1 cellular context compared by ENCODE assay signal in the genomic region with DNA sequence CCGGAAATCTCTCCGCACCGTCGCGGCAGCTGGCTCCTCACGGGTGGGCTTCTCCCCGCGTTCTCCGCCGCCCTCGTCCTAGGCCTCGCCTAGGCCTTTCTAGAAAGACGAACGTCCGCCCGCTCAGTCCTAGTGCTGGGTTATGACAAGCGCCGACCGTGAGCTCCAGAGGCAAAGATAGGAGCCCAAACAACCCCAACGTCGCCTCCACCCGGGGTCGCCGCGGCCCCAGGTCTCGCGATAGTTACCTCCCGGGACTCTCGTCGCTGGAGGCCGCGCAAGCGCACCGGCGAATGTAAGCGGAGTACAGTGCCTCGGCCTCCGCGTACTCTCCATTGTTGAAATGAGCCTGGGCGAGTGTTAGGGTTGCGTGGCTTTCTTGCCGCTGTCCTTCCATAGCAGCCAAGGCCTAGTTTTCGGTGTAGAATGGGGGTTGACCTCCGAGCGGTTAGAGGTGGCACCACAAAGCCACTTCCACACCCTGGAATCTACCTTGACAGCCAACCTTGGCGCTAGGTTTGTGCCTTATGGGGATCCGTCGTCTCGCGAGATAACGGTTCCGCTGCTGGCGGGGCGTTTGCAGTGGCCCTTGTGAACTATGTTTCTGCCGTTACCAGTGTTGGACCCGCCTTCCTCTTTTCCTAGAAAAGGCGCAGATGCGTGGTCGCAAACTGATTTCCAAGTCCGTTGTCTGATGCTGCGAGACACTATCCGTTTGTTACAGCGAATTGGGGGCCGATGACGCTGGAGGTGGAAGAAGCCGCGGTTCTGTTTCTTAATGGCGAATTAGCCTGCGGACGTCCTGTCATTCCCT.
TF ChIP-seq lines count a peak whose summit lies in the region.

A gene (minus strand): TSS at position 526 of the 814 bp plus-strand sequence. CDS start 129 bp downstream, at position 397.

TF ChIP-seq in HepG2, 621 proteins besides CTCF, POLR2A, EP300 and RAD21 (continued from another document and continues in another):
- TF ChIP-seq, protein P1, sequence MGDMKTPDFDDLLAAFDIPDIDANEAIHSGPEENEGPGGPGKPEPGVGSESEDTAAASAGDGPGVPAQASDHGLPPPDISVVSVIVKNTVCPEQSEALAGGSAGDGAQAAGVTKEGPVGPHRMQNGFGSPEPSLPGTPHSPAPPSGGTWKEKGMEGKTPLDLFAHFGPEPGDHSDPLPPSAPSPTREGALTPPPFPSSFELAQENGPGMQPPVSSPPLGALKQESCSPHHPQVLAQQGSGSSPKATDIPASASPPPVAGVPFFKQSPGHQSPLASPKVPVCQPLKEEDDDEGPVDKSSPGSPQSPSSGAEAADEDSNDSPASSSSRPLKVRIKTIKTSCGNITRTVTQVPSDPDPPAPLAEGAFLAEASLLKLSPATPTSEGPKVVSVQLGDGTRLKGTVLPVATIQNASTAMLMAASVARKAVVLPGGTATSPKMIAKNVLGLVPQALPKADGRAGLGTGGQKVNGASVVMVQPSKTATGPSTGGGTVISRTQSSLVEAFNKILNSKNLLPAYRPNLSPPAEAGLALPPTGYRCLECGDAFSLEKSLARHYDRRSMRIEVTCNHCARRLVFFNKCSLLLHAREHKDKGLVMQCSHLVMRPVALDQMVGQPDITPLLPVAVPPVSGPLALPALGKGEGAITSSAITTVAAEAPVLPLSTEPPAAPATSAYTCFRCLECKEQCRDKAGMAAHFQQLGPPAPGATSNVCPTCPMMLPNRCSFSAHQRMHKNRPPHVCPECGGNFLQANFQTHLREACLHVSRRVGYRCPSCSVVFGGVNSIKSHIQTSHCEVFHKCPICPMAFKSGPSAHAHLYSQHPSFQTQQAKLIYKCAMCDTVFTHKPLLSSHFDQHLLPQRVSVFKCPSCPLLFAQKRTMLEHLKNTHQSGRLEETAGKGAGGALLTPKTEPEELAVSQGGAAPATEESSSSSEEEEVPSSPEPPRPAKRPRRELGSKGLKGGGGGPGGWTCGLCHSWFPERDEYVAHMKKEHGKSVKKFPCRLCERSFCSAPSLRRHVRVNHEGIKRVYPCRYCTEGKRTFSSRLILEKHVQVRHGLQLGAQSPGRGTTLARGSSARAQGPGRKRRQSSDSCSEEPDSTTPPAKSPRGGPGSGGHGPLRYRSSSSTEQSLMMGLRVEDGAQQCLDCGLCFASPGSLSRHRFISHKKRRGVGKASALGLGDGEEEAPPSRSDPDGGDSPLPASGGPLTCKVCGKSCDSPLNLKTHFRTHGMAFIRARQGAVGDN (CRISPR knock-in tag; IDR thresholded peaks at IDR 0.05): peak; percentile 96
- TF ChIP-seq SOX6 (IDR thresholded peaks at IDR 0.05) (no peak), SOX6 (CRISPR knock-in tag; IDR thresholded peaks at IDR 0.05) (peak; percentile 78), HNRNPL (IDR thresholded peaks at IDR 0.05; ENCODE audit: low read depth, low read length) (no peak), GFI1 (CRISPR knock-in tag; IDR thresholded peaks at IDR 0.05; ENCODE audit: borderline replicate concordance) (peak; percentile 86), HDAC6 (IDR thresholded peaks at IDR 0.05; ENCODE audit: low read depth, low read length) (no peak), ZNF20 (CRISPR knock-in tag; IDR thresholded peaks at IDR 0.05) (0 out of 2 replicates have a peak, but pooled peaks have one; percentile 53), ZNF224 (CRISPR knock-in tag; IDR thresholded peaks at IDR 0.05) (peak; percentile 72; the same call in 1 of the 2 replicates), ZNF446 (CRISPR knock-in tag; IDR thresholded peaks at IDR 0.05) (peak; percentile 82), EEA1 (CRISPR knock-in tag; IDR thresholded peaks at IDR 0.05; ENCODE audit: borderline replicate concordance) (0 out of 2 replicates have a peak, but pooled peaks have one; percentile 51), TEAD3 (CRISPR knock-in tag; optimal IDR thresholded peaks at IDR 0.05; ENCODE audit: borderline replicate concordance) (peak; percentile 95), TRIM24 (CRISPR knock-in tag; IDR thresholded peaks at IDR 0.05) (no peak), ZSCAN25 (CRISPR knock-in tag; IDR thresholded peaks at IDR 0.05) (peak; percentile 92), CCAR2 (optimal IDR thresholded peaks at IDR 0.05; ENCODE audit: low read depth, low read length) (no peak), ZBTB42 (CRISPR knock-in tag; IDR thresholded peaks at IDR 0.05) (0 out of 2 replicates have a peak, but pooled peaks have one; percentile 23), KLF12 (CRISPR knock-in tag; IDR thresholded peaks at IDR 0.05; ENCODE audit: borderline replicate concordance) (peak; percentile 50; the same call in 1 of the 2 replicates), RXRA (CRISPR knock-in tag; IDR thresholded peaks at IDR 0.05) (peak; percentile 81; the same call in 1 of the 2 replicates), SSRP1 (CRISPR knock-in tag; IDR thresholded peaks at IDR 0.05) (peak; percentile 85), ZNF253 (CRISPR knock-in tag; IDR thresholded peaks at IDR 0.05; ENCODE audit: borderline replicate concordance) (peak; percentile 51; the same call in 1 of the 2 replicates), HMGA1 (CRISPR knock-in tag; conservative IDR thresholded peaks at IDR 0.05) (no peak), NFKB2 (CRISPR knock-in tag; IDR thresholded peaks at IDR 0.05; ENCODE audit: borderline replicate concordance) (peak; percentile 86), AGO1 (IDR thresholded peaks at IDR 0.05; ENCODE audit: low read depth, low read length, poor library complexity, severe bottlenecking) (peak; percentile 78)
- TF ChIP-seq, protein P2, sequence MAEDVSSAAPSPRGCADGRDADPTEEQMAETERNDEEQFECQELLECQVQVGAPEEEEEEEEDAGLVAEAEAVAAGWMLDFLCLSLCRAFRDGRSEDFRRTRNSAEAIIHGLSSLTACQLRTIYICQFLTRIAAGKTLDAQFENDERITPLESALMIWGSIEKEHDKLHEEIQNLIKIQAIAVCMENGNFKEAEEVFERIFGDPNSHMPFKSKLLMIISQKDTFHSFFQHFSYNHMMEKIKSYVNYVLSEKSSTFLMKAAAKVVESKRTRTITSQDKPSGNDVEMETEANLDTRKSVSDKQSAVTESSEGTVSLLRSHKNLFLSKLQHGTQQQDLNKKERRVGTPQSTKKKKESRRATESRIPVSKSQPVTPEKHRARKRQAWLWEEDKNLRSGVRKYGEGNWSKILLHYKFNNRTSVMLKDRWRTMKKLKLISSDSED (CRISPR knock-in tag; IDR thresholded peaks at IDR 0.05): no peak
- TF ChIP-seq, protein P3, sequence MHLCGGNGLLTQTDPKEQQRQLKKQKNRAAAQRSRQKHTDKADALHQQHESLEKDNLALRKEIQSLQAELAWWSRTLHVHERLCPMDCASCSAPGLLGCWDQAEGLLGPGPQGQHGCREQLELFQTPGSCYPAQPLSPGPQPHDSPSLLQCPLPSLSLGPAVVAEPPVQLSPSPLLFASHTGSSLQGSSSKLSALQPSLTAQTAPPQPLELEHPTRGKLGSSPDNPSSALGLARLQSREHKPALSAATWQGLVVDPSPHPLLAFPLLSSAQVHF (CRISPR knock-in tag; IDR thresholded peaks at IDR 0.05): no peak
- TF ChIP-seq, protein P4, sequence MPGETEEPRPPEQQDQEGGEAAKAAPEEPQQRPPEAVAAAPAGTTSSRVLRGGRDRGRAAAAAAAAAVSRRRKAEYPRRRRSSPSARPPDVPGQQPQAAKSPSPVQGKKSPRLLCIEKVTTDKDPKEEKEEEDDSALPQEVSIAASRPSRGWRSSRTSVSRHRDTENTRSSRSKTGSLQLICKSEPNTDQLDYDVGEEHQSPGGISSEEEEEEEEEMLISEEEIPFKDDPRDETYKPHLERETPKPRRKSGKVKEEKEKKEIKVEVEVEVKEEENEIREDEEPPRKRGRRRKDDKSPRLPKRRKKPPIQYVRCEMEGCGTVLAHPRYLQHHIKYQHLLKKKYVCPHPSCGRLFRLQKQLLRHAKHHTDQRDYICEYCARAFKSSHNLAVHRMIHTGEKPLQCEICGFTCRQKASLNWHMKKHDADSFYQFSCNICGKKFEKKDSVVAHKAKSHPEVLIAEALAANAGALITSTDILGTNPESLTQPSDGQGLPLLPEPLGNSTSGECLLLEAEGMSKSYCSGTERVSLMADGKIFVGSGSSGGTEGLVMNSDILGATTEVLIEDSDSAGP (CRISPR knock-in tag; IDR thresholded peaks at IDR 0.05; ENCODE audit: borderline replicate concordance): peak; percentile 97
- TF ChIP-seq, protein P5, sequence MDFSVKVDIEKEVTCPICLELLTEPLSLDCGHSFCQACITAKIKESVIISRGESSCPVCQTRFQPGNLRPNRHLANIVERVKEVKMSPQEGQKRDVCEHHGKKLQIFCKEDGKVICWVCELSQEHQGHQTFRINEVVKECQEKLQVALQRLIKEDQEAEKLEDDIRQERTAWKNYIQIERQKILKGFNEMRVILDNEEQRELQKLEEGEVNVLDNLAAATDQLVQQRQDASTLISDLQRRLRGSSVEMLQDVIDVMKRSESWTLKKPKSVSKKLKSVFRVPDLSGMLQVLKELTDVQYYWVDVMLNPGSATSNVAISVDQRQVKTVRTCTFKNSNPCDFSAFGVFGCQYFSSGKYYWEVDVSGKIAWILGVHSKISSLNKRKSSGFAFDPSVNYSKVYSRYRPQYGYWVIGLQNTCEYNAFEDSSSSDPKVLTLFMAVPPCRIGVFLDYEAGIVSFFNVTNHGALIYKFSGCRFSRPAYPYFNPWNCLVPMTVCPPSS (IDR thresholded peaks at IDR 0.05): no peak
- TF ChIP-seq, protein P6, sequence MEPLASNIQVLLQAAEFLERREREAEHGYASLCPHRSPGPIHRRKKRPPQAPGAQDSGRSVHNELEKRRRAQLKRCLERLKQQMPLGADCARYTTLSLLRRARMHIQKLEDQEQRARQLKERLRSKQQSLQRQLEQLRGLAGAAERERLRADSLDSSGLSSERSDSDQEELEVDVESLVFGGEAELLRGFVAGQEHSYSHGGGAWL (CRISPR knock-in tag; IDR thresholded peaks at IDR 0.05): peak; percentile 73; the same call in 1 of the 2 replicates
- TF ChIP-seq, protein P7, sequence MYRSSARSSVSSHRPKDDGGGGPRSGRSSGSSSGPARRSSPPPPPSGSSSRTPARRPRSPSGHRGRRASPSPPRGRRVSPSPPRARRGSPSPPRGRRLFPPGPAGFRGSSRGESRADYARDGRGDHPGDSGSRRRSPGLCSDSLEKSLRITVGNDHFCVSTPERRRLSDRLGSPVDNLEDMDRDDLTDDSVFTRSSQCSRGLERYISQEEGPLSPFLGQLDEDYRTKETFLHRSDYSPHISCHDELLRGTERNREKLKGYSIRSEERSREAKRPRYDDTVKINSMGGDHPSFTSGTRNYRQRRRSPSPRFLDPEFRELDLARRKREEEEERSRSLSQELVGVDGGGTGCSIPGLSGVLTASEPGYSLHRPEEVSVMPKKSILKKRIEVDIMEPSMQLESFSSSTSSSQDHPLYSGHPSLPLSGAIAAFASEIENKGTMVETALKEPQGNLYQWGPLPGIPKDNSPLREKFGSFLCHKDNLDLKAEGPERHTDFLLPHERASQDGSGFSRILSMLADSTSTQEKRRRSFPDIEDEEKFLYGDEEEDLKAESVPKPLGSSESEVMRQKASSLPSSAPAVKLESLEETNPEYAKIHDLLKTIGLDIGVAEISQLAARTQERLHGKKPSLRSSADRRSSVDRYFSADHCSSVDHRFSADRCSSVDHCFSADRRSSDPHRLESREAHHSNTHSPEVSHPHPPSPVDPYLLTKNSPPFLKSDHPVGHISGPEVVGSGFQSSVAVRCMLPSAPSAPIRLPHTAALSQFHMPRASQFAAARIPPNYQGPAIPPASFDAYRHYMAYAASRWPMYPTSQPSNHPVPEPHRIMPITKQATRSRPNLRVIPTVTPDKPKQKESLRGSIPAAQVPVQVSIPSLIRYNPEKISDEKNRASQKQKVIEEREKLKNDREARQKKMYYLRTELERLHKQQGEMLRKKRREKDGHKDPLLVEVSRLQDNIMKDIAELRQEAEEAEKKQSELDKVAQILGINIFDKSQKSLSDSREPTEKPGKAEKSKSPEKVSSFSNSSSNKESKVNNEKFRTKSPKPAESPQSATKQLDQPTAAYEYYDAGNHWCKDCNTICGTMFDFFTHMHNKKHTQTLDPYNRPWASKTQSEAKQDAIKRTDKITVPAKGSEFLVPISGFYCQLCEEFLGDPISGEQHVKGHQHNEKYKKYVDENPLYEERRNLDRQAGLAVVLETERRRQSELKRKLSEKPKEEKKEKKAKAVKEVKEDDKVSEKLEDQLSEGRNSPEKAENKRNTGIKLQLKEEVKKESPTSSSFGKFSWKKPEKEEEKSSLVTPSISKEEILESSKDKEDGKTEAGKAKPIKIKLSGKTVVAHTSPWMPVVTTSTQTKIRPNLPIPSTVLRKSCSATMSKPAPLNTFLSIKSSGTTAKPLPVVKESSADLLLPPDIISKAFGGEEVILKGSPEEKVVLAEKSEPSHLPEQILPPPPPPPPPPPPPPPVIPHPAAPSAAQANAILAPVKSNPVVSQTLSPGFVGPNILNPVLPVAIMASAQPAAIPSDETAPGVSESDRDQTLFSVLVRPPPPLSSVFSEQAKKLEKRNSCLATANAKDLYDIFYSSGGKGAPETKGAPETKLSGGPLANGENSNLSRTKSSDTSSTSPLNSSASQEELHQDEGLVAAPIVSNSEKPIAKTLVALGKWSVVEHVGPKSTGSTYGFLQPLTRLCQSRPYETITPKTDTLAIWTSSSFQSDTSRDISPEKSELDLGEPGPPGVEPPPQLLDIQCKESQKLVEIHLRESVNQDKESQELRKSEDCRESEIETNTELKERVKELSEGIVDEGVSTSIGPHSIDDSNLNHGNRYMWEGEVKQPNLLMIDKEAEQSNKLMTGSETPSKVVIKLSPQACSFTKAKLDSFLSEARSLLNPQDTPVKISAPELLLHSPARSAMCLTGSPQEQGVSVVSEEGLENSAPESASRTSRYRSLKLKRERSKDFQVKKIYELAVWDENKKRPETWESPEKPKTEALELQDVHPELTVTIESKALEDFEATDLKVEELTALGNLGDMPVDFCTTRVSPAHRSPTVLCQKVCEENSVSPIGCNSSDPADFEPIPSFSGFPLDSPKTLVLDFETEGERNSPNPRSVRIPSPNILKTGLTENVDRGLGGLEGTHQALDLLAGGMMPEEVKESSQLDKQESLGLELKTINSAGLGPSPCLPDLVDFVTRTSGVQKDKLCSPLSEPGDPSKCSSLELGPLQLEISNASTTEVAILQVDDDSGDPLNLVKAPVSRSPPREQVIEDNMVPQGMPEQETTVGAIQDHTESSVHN (CRISPR knock-in tag; IDR thresholded peaks at IDR 0.05): no peak
- TF ChIP-seq, protein P8, sequence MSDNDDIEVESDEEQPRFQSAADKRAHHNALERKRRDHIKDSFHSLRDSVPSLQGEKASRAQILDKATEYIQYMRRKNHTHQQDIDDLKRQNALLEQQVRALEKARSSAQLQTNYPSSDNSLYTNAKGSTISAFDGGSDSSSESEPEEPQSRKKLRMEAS (IDR thresholded peaks at IDR 0.05): peak; percentile 84
- TF ChIP-seq, protein P9, sequence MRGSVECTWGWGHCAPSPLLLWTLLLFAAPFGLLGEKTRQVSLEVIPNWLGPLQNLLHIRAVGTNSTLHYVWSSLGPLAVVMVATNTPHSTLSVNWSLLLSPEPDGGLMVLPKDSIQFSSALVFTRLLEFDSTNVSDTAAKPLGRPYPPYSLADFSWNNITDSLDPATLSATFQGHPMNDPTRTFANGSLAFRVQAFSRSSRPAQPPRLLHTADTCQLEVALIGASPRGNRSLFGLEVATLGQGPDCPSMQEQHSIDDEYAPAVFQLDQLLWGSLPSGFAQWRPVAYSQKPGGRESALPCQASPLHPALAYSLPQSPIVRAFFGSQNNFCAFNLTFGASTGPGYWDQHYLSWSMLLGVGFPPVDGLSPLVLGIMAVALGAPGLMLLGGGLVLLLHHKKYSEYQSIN (CRISPR knock-in tag; IDR thresholded peaks at IDR 0.05; ENCODE audit: borderline replicate concordance): peak; percentile 3; the same call in 1 of the 2 replicates
- TF ChIP-seq, protein P10, sequence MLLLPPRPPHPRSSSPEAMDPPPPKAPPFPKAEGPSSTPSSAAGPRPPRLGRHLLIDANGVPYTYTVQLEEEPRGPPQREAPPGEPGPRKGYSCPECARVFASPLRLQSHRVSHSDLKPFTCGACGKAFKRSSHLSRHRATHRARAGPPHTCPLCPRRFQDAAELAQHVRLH (CRISPR knock-in tag; IDR thresholded peaks at IDR 0.05; ENCODE audit: borderline replicate concordance, low read depth): peak; percentile 97; the same call in 1 of the 2 replicates
